ENCODE assay signal across 9 cellular contexts in the genomic region with DNA sequence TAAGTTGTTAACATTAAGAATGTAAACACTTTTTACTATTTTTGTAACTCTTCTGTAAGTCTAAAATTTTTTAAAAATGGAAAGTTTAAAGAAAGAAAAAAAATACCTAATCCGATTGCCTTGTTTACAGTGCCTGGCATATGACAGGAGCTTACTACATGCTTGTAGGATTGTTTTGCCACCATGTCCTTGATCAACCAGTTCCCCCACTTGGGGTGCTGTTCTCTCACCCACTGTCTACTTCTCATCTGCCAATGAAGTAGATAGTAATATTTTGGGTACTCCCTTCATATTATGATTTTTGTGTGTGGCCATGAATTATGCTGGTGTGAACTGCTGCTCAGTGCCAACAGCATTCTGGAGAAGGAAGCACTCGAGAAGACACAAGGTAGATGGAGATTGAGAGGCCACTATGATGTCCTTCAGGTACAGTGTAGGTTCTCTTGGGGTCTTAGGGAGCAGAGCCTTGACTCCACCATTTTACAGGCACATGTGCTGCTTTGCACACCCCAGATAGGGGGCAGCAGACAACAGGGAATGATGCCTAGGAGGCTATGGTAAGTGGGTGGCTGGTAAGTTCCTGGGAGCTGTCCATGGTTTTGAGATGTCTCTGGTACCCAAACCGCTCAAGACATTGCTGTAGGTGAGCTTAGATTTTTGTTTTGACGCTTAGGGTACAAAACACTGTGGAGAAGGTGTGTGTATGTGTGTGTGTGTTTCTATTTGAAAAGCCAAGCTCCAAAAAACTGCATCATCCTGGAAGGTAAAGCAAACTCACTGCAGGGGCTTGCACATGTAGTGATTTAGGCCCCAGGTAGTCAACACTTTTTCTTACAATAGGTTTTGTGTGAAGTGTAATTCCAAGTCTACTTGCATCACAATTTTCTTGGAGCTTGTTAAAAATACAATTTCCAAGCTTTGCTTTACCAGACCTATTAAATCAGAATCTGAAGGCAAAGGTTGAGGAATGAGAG.
DNase-seq lines count a peak whose midpoint lies in the region; ATAC-seq and TF ChIP-seq lines count a peak whose summit lies in the region.
"Had no signal": no experiment of that assay in that cellular context is flagged by ENCODE, and none has a peak within 500 bp of the region (broad histone marks: within the 10 kb centered on the region; RNA-seq: fewer than 3 reads in every experiment).

No MANE protein-coding gene starts in this region.

- CTCF ChIA-PET in PC-9 (lab: Charles Lee): interaction anchor here (0.6 to 0.8 kb wide), 2 partner anchors 312 to 735 kb away, joined by 3 to 4 read pairs; no protein-coding TSS in a partner anchor

- H3K4me3 Mint-ChIP-seq in endothelial cell (ENCODE audit: unreplicated experiment) (no peak overlapping the region), progenitor cell of endocrine pancreas (ENCODE audit: low read depth) (no peak overlapping the region)

- H3K27me3 ChIP-seq in PC-9 (ENCODE audit: insufficient read depth, low read depth): no peaks in the 10 kb centered on the region
- H3K27me3 ChIP-seq: BLaER1 had no signal

- no peak overlapping the region for H3K4me3 ChIP-seq in PC-9
- H3K4me3 ChIP-seq: BLaER1 had no signal

- no peak overlapping the region for H3K27ac ChIP-seq in PC-9
- H3K27ac ChIP-seq: BLaER1 had no signal

- no peak overlapping the region for H2AFZ ChIP-seq in PC-9

- intact Hi-C loops in PC-9 (cut with micrococcal nuclease; ENCODE audit: unreplicated experiment): loop anchor here (1.0 to 10.0 kb wide), 4 partner anchors 610 to 1710 kb away; no protein-coding TSS in a partner anchor

- H4K20me1 ChIP-seq in PC-9 (ENCODE audit: insufficient read depth): no peaks in the 10 kb centered on the region
- H4K20me1 ChIP-seq: BLaER1 had no signal

- no peak for ATAC-seq in GM21360 (IDR thresholded peaks at IDR 0.05; ENCODE audit: unreplicated experiment)

- no peaks in the 10 kb centered on the region for H3K4me1 ChIP-seq in PC-9 (replicated peaks; ENCODE audit: insufficient read depth)
- H3K4me1 ChIP-seq: BLaER1 had no signal

- no peak overlapping the region for H3K27ac Mint-ChIP-seq in endothelial cell (ENCODE audit: unreplicated experiment)
- no peak overlapping the region for H3K27ac Mint-ChIP-seq in progenitor cell of endocrine pancreas

- BruUV-seq in PC-9 (replicated peaks; lab: Mats Ljungman, UMichigan): no TSS peak

- no peaks in the 10 kb centered on the region for H3K9me2 ChIP-seq in PC-9 (ENCODE audit: insufficient read depth)

- H3K79me2 ChIP-seq in PC-9 (ENCODE audit: low read depth): no peaks in the 10 kb centered on the region

- H3K36me3 Mint-ChIP-seq in endothelial cell (ENCODE audit: low read depth, unreplicated experiment) (no peaks in the 10 kb centered on the region), progenitor cell of endocrine pancreas (ENCODE audit: insufficient read depth) (no peaks in the 10 kb centered on the region)

- H3F3A ChIP-seq in PC-9 (ENCODE audit: insufficient read depth, low read depth): no peaks in the 10 kb centered on the region

- peaks cover 17% of the 10 kb centered on the region for H3K9me3 Mint-ChIP-seq in endothelial cell (ENCODE audit: unreplicated experiment)
- no peaks in the 10 kb centered on the region for H3K9me3 Mint-ChIP-seq in progenitor cell of endocrine pancreas (ENCODE audit: low read depth)

- no peaks in the 10 kb centered on the region for H3K4me1 Mint-ChIP-seq in endothelial cell (ENCODE audit: unreplicated experiment)
- H3K4me1 Mint-ChIP-seq in progenitor cell of endocrine pancreas (ENCODE audit: low read depth): no peaks in the 10 kb centered on the region

- no peak overlapping the region for H3K4me2 ChIP-seq in PC-9
- H3K4me2 ChIP-seq: BLaER1 had no signal

- no peaks in the 10 kb centered on the region for H3K36me3 ChIP-seq in PC-9 (ENCODE audit: low read depth)
- H3K36me3 ChIP-seq: BLaER1 had no signal

- POLR2A ChIA-PET in PC-9 (lab: Charles Lee; ENCODE audit: unreplicated experiment): no interaction called here

- TF ChIP-seq CTCF in PC-9 (conservative IDR thresholded peaks at IDR 0.05) (peak; percentile 82), endothelial cell (IDR thresholded peaks at IDR 0.05; ENCODE audit: unreplicated experiment) (no peak), progenitor cell of endocrine pancreas (IDR thresholded peaks at IDR 0.05; ENCODE audit: unreplicated experiment) (peak; percentile 96)

- peak; percentile 11 for DNase-seq in NK-92 treated with Interleukin-12 subunit alpha and Interleukin-12 subunit beta, amount 100 ng/mL, for 24 hours (lab: John Stamatoyannopoulos, UW)
- DNase-seq in NK-92 (lab: John Stamatoyannopoulos, UW; ENCODE audit: unreplicated experiment) (no peak), HUDEP-2 (lab: John Stamatoyannopoulos, UW; ENCODE audit: unreplicated experiment in 76 of 76) (peak in 45 of 76 experiments; percentile 1 to 66 (median 16)), PC-9 (peak; percentile 62 to 67), endothelial cell (ENCODE audit: low spot score) (peak; percentile 26), progenitor cell of endocrine pancreas (ENCODE audit: low spot score, unreplicated experiment) (peak; percentile 73), NCI-H2081 treated with DMSO at 0.1 percent for 48 hours (lab: John Stamatoyannopoulos, UW) (no peak)

- H3K9me3 ChIP-seq in PC-9 (ENCODE audit: insufficient read depth, low read depth): no peaks in the 10 kb centered on the region
- H3K9me3 ChIP-seq: BLaER1 had no signal

- H3K27me3 Mint-ChIP-seq in endothelial cell (ENCODE audit: unreplicated experiment): peaks cover 2% of the 10 kb centered on the region
- peaks cover 2% of the 10 kb centered on the region for H3K27me3 Mint-ChIP-seq in progenitor cell of endocrine pancreas

Comparison
In these comparisons a context has a peak if more than half of its experiments do, and no peak if none do; other contexts are left out.
1. DNase-seq: peak in NK-92 treated with Interleukin-12 subunit alpha and Interleukin-12 subunit beta, amount 100 ng/mL, for 24 hours (single experiment), HUDEP-2 (45 of 76), PC-9 (2 of 2), endothelial cell (single experiment) and progenitor cell of endocrine pancreas (single experiment); none in NK-92 (single experiment) and NCI-H2081 treated with DMSO at 0.1 percent for 48 hours (single experiment).